ENCODE assay signal across 1 cellular context in genomic region chr5:171975262-171975876, GRCh38.
TF ChIP-seq lines count a peak whose summit lies in the region.

No MANE protein-coding gene starts in this region.

TF ChIP-seq in HEK293, 187 proteins besides CTCF, POLR2A, EP300 and RAD21 (continued from another document):
- TF ChIP-seq ZSCAN30 (tag by site-specific recombination; IDR thresholded peaks at IDR 0.05) = 0 out of 2 replicates have a peak, but pooled peaks have one; percentile 55
- TF ChIP-seq ZBTB17 (tag by site-specific recombination; IDR thresholded peaks at IDR 0.05) = peak; percentile 32; the same call in 1 of the 2 replicates
